Comparison of ENCODE assay signal across 12 cellular contexts in the genomic region with DNA sequence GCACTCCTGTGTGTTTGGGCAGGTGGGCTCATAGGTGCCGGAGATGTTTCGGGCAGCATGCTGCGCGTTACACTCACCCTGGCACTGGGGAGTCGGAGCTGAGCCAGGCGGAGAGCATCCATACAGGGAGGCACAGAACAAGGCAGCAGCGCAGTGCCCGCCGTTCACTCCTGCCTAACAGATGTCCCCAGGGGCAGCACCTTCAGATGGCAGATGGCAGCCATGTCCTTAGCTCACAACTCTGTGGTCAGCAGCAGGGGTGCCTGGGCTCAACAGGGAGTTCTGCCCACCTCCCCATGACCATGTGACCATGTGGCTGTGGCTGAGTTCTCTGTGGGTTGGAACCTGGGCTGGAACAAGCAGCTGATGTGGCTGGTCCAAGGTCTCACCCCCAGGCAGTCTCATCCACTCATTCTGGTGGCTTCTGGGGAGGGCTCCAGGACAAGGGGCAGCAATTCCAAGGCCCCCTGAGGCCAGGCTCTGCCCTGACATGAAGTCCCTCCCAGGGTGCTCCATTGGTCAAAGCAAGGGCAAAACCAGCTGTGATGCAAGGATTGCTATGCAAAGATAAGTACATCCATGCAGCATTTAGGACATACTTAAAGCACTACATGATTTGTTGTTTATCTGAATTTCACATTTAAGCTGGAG.
"Had no signal": no experiment of that assay in that cellular context is flagged by ENCODE, and none has a peak within 500 bp of the region (broad histone marks: within the 10 kb centered on the region; RNA-seq: fewer than 3 reads in every experiment).

No MANE protein-coding gene starts in this region.

- H3K27ac ChIP-seq: ascending aorta, left ventricle myocardium inferior, psoas muscle, SK-N-MC, thoracic aorta, VCaP had no signal

- H3K4me3 Mint-ChIP-seq: activated CD4-positive, alpha-beta T cell treated with anti-CD3 and anti-CD28 coated beads for 36 hours; activated naive CD8-positive, alpha-beta T cell treated with anti-CD3 and anti-CD28 coated beads, Interleukin-2, amount 50 U/mL, for 24 hours; stimulated activated naive CD8-positive, alpha-beta T cell treated with anti-CD3 and anti-CD28 coated beads, Interleukin-15, amount 100 ng/mL, for 72 hours had no signal

- DNase-seq: activated CD4-positive, alpha-beta T cell treated with anti-CD3 and anti-CD28 coated beads for 36 hours; activated naive CD8-positive, alpha-beta T cell treated with anti-CD3 and anti-CD28 coated beads, Interleukin-2, amount 50 U/mL, for 24 hours; foreskin melanocyte; left ventricle myocardium inferior; psoas muscle; stimulated activated CD4-positive, alpha-beta T cell treated with anti-CD3 and anti-CD28 coated beads, Interleukin-4, amount 100 ng/mL, for 1 hour; stimulated activated naive CD8-positive, alpha-beta T cell treated with anti-CD3 and anti-CD28 coated beads, Interleukin-15, amount 100 ng/mL, for 72 hours; T-helper 1 cell had no signal

- H3K4me1 ChIP-seq: ascending aorta, left ventricle myocardium inferior, psoas muscle had no signal

- H3K27me3 ChIP-seq: ascending aorta had no signal

- H3K27ac Mint-ChIP-seq: activated CD4-positive, alpha-beta T cell treated with anti-CD3 and anti-CD28 coated beads for 36 hours; activated naive CD8-positive, alpha-beta T cell treated with anti-CD3 and anti-CD28 coated beads, Interleukin-2, amount 50 U/mL, for 24 hours; stimulated activated naive CD8-positive, alpha-beta T cell treated with anti-CD3 and anti-CD28 coated beads, Interleukin-15, amount 100 ng/mL, for 72 hours had no signal

- H3K4me1 Mint-ChIP-seq: activated CD4-positive, alpha-beta T cell treated with anti-CD3 and anti-CD28 coated beads for 36 hours; activated naive CD8-positive, alpha-beta T cell treated with anti-CD3 and anti-CD28 coated beads, Interleukin-2, amount 50 U/mL, for 24 hours; stimulated activated naive CD8-positive, alpha-beta T cell treated with anti-CD3 and anti-CD28 coated beads, Interleukin-15, amount 100 ng/mL, for 72 hours had no signal

- H3K9me3 ChIP-seq: ascending aorta, thoracic aorta had no signal

- H3K9me3 Mint-ChIP-seq: activated naive CD8-positive, alpha-beta T cell treated with anti-CD3 and anti-CD28 coated beads, Interleukin-2, amount 50 U/mL, for 24 hours had no signal

- ATAC-seq: activated CD4-positive, alpha-beta T cell treated with anti-CD3 and anti-CD28 coated beads for 36 hours; activated naive CD8-positive, alpha-beta T cell treated with anti-CD3 and anti-CD28 coated beads, Interleukin-2, amount 50 U/mL, for 24 hours; psoas muscle; stimulated activated naive CD8-positive, alpha-beta T cell treated with anti-CD3 and anti-CD28 coated beads, Interleukin-15, amount 100 ng/mL, for 72 hours had no signal
